In the genomic region with DNA sequence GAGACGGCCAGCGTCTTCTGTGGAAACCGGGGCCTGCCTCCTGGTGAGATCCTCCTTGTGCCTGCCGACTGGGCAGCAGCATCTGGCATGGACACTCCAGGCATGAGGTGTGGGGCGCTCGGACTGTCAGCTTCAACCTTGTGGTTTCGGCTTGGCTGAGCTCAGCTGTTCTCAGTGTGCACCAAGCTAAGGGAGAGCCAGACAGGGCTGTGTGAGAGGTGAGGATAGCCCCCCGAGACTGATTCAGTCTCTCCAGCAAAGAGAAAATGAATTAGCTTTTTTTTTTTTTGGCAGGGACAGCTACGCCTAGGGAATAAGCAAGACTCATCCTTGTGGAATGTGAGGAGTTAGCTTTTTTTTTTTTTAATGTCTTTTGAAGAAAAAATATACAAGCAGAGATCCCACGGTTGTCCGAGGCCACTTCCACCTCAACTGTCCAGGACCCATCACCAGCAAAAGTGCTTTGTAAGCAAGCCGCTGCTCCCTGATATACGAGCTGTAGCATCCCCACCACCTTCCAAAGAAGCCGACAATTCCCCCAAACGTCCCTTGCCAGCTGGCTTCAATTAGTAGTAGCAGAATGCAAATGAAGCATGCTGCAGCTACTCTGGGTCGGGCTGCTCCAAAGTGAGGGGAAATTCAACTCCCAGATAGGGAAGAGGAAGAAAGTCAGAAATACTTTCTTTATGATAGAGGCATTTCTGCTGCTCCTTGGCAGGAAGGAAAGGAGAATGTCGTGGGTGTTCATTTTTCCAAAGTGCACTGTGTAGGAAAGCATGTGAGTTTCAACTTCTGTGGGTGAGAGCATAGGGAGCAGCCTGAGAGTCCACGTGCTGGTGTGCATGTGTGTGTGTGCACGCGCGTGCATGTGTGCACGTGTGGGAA, we compare ENCODE assay signal across 1 cellular context.
TF ChIP-seq lines count a peak whose summit lies in the region.

No MANE protein-coding gene starts in this region.

TF ChIP-seq in SK-N-SH, 30 proteins besides CTCF, POLR2A, EP300 and RAD21 (continued from another document):
- TF ChIP-seq, protein P1, sequence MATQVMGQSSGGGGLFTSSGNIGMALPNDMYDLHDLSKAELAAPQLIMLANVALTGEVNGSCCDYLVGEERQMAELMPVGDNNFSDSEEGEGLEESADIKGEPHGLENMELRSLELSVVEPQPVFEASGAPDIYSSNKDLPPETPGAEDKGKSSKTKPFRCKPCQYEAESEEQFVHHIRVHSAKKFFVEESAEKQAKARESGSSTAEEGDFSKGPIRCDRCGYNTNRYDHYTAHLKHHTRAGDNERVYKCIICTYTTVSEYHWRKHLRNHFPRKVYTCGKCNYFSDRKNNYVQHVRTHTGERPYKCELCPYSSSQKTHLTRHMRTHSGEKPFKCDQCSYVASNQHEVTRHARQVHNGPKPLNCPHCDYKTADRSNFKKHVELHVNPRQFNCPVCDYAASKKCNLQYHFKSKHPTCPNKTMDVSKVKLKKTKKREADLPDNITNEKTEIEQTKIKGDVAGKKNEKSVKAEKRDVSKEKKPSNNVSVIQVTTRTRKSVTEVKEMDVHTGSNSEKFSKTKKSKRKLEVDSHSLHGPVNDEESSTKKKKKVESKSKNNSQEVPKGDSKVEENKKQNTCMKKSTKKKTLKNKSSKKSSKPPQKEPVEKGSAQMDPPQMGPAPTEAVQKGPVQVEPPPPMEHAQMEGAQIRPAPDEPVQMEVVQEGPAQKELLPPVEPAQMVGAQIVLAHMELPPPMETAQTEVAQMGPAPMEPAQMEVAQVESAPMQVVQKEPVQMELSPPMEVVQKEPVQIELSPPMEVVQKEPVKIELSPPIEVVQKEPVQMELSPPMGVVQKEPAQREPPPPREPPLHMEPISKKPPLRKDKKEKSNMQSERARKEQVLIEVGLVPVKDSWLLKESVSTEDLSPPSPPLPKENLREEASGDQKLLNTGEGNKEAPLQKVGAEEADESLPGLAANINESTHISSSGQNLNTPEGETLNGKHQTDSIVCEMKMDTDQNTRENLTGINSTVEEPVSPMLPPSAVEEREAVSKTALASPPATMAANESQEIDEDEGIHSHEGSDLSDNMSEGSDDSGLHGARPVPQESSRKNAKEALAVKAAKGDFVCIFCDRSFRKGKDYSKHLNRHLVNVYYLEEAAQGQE (IDR thresholded peaks at IDR 0.05; ENCODE audit: low read depth, low read length), result no peak
- TF ChIP-seq RXRA (IDR thresholded peaks at IDR 0.05; ENCODE audit: borderline replicate concordance, low read depth), result no peak
- TF ChIP-seq GABPA (IDR thresholded peaks at IDR 0.05; ENCODE audit: low read depth), result no peak
- TF ChIP-seq, protein P2, sequence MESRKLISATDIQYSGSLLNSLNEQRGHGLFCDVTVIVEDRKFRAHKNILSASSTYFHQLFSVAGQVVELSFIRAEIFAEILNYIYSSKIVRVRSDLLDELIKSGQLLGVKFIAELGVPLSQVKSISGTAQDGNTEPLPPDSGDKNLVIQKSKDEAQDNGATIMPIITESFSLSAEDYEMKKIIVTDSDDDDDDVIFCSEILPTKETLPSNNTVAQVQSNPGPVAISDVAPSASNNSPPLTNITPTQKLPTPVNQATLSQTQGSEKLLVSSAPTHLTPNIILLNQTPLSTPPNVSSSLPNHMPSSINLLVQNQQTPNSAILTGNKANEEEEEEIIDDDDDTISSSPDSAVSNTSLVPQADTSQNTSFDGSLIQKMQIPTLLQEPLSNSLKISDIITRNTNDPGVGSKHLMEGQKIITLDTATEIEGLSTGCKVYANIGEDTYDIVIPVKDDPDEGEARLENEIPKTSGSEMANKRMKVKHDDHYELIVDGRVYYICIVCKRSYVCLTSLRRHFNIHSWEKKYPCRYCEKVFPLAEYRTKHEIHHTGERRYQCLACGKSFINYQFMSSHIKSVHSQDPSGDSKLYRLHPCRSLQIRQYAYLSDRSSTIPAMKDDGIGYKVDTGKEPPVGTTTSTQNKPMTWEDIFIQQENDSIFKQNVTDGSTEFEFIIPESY (IDR thresholded peaks at IDR 0.05; ENCODE audit: borderline replicate concordance, low read depth), result no peak
- TF ChIP-seq, protein P3, sequence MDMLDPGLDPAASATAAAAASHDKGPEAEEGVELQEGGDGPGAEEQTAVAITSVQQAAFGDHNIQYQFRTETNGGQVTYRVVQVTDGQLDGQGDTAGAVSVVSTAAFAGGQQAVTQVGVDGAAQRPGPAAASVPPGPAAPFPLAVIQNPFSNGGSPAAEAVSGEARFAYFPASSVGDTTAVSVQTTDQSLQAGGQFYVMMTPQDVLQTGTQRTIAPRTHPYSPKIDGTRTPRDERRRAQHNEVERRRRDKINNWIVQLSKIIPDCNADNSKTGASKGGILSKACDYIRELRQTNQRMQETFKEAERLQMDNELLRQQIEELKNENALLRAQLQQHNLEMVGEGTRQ (IDR thresholded peaks at IDR 0.05; ENCODE audit: borderline replicate concordance, low read depth, low read length), result no peak
- no peak for TF ChIP-seq CHD2 (IDR thresholded peaks at IDR 0.05; ENCODE audit: low read length, partially characterized antibody)
- TF ChIP-seq, protein P4, sequence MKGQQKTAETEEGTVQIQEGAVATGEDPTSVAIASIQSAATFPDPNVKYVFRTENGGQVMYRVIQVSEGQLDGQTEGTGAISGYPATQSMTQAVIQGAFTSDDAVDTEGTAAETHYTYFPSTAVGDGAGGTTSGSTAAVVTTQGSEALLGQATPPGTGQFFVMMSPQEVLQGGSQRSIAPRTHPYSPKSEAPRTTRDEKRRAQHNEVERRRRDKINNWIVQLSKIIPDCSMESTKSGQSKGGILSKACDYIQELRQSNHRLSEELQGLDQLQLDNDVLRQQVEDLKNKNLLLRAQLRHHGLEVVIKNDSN (IDR thresholded peaks at IDR 0.05; ENCODE audit: borderline replicate concordance, low read depth), result no peak
- TF ChIP-seq FOSL2 (IDR thresholded peaks at IDR 0.05; ENCODE audit: borderline replicate concordance, low read depth), result peak; percentile 81; the same call in 1 of the 2 replicates
- TF ChIP-seq RFX5 (IDR thresholded peaks at IDR 0.05; ENCODE audit: low read length), result no peak
- TF ChIP-seq ELF1 (IDR thresholded peaks at IDR 0.05), result no peak
- no peak for TF ChIP-seq FOXJ3 (CRISPR knock-in tag; IDR thresholded peaks at IDR 0.05)
- TF ChIP-seq, protein P5, sequence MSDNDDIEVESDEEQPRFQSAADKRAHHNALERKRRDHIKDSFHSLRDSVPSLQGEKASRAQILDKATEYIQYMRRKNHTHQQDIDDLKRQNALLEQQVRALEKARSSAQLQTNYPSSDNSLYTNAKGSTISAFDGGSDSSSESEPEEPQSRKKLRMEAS (IDR thresholded peaks at IDR 0.05; ENCODE audit: low read depth), result peak; percentile 95
- peak; percentile 45; the same call in 1 of the 2 replicates for TF ChIP-seq SIN3A (IDR thresholded peaks at IDR 0.05; ENCODE audit: borderline replicate concordance, low read depth, low read length)
- peak; percentile 71; the same call in 1 of the 2 replicates for TF ChIP-seq TEAD4 (IDR thresholded peaks at IDR 0.05; ENCODE audit: borderline replicate concordance, insufficient read depth)
- TF ChIP-seq NFIC (IDR thresholded peaks at IDR 0.05; ENCODE audit: borderline replicate concordance), result peak; percentile 81
- TF ChIP-seq EZH2phosphoT487 (IDR thresholded peaks at IDR 0.05; ENCODE audit: borderline replicate concordance, low read depth), result no peak
- peak; percentile 53; the same call in 1 of the 2 replicates for TF ChIP-seq POLR2AphosphoS5 (IDR thresholded peaks at IDR 0.05; ENCODE audit: low read depth, low read length)
- TF ChIP-seq, protein P6, sequence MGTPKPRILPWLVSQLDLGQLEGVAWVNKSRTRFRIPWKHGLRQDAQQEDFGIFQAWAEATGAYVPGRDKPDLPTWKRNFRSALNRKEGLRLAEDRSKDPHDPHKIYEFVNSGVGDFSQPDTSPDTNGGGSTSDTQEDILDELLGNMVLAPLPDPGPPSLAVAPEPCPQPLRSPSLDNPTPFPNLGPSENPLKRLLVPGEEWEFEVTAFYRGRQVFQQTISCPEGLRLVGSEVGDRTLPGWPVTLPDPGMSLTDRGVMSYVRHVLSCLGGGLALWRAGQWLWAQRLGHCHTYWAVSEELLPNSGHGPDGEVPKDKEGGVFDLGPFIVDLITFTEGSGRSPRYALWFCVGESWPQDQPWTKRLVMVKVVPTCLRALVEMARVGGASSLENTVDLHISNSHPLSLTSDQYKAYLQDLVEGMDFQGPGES (IDR thresholded peaks at IDR 0.05; ENCODE audit: low read depth, low read length), result no peak
- TF ChIP-seq TAF1 (IDR thresholded peaks at IDR 0.05; ENCODE audit: borderline replicate concordance, low read depth, low read length), result no peak; the same call in 1 of the 2 replicates
- no peak for TF ChIP-seq GATA2 (CRISPR knock-in tag; IDR thresholded peaks at IDR 0.05)
- no peak for TF ChIP-seq YY1 (IDR thresholded peaks at IDR 0.05; ENCODE audit: low read depth)
